9 cellular contexts compared by ENCODE assay signal in the genomic region with DNA sequence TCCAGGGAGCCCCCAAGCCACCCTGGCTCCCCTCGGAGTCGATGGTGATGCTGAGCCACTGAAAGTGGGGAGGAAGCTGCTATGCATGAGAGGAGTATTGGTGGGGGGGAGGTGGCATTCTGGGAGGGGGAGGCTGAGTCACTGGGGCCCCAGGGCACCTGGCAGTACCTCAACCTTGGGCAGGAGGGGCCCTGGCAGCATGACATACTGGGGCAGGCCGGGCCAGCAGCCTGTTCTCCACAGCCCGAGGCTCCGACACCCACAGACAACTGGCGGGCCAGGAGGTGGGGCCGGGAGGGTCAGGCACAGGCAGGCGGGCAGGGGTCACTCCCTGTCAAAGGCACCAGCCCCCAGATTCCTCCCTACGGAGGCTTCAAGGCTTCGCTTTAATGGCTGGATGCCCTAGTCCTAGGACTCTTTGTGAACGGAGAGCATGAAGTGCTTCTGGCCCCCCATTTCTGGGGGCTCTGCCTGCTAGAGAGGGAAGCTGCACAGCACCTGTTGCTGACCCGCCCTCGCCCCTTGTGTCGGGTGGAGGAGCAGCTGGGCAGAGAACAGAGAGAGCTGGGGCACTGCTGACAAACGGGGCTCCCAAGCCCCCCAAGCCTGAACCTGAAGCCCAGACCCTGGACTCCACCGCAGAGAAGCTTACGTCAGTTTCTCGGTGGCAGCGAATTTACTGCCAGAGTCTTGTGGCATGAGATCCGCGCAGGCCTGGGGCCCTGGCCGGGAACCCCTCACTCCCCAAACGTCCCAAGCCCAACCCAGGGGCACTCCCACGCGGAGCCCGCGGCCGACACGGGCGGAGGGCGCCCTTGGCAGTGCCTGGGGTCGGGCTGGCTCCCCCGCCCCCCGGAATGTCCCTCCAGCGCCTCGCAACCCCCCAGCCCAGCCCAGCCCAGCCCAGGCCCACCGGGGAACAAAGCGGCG. TPM values are rescaled to one million over a fixed set of nuclear protein-coding genes. Genes with fewer than 3 reads are reported as not detected.
A peak's percentile ranks its signal among the peaks of the same experiment; 100 is the strongest.
DNase-seq lines count a peak whose midpoint lies in the region; FAIRE-seq and TF ChIP-seq lines count a peak whose summit lies in the region.
"Had no signal": no experiment of that assay in that cellular context is flagged by ENCODE, and none has a peak within 500 bp of the region (broad histone marks: within the 10 kb centered on the region; RNA-seq: fewer than 3 reads in every experiment).

No MANE protein-coding gene starts in this region.

- peaks cover 26% of the 10 kb centered on the region for H3K4me1 Mint-ChIP-seq in type B pancreatic cell (ENCODE audit: unreplicated experiment)

- no peak overlapping the region for H3K27ac Mint-ChIP-seq in type B pancreatic cell

- H3K4me1 ChIP-seq in liver (ENCODE audit: control insufficient read depth in 4 of 4, insufficient read depth in 4 of 4, low read length in 3 of 4) = peaks cover 11 to 68% (median 55%) of the 10 kb centered on the region in 4 donors

- TF ChIP-seq CTCF in C4-2B (conservative IDR thresholded peaks at IDR 0.05) (no peak), bronchial epithelial cell (IDR thresholded peaks at IDR 0.05; ENCODE audit: insufficient read depth, low read length, severe bottlenecking) (no peak), liver (IDR thresholded peaks at IDR 0.05; ENCODE audit: low read depth, low read length, missing input control) (no peak), type B pancreatic cell (conservative IDR thresholded peaks at IDR 0.05) (no peak)

- H3K36me3 ChIP-seq in MG63 = peaks cover 54% of the 10 kb centered on the region
- H3K36me3 ChIP-seq in bronchial epithelial cell (ENCODE audit: control insufficient read depth, insufficient read depth, low read length) = peaks cover 4% of the 10 kb centered on the region
- no peaks in the 10 kb centered on the region for H3K36me3 ChIP-seq in liver (ENCODE audit: control insufficient read depth in 4 of 4, insufficient read depth in 3 of 4, low read depth in 1 of 4, low read length in 3 of 4)

- H3K27ac ChIP-seq in C4-2B (peak overlapping the region; percentile 89), liver (ENCODE audit: low read depth in 1 of 2, low read length in 2 of 2) (peak overlapping the region; percentile 63 to 88)
- H3K27ac ChIP-seq: HL-60 had no signal

- peaks cover 4% of the 10 kb centered on the region for H3K36me3 Mint-ChIP-seq in type B pancreatic cell

- no peaks in the 10 kb centered on the region for H3K27me3 Mint-ChIP-seq in type B pancreatic cell

- peak overlapping the region; percentile 86 for H3K4me3 Mint-ChIP-seq in type B pancreatic cell

- no peak for TF ChIP-seq RAD21 in liver (IDR thresholded peaks at IDR 0.05)

- no peaks in the 10 kb centered on the region for H3K9me3 ChIP-seq in MG63
- no peaks in the 10 kb centered on the region for H3K9me3 ChIP-seq in liver (ENCODE audit: control insufficient read depth in 4 of 4, low read length in 3 of 4)

- peak; percentile 77 for DNase-seq in MG63
- DNase-seq in bronchial epithelial cell (ENCODE audit: low read depth) = peak; percentile 70
- no peak for DNase-seq in type B pancreatic cell (ENCODE audit: extremely low spot score, unreplicated experiment)
- DNase-seq in T-helper 1 cell = no peak
- DNase-seq in NCI-H446 treated with DMSO at 0.1 percent for 48 hours (lab: John Stamatoyannopoulos, UW) = no peak
- no peak for DNase-seq in GM19238 (ENCODE audit: insufficient read length, low spot score)

- FAIRE-seq in bronchial epithelial cell (lab: Jason Lieb, UNC) = no peak

- H3K4me3 ChIP-seq in MG63 (peak overlapping the region; percentile 77), bronchial epithelial cell (ENCODE audit: low read depth, low read length) (peak overlapping the region; percentile 75), liver (ENCODE audit: low read depth in 1 of 3, low read length in 3 of 3) (peak overlapping the region; percentile 81 to 89 (median 84))

- peak overlapping the region; percentile 48 to 65 for H3K9ac ChIP-seq in liver (ENCODE audit: low read depth in 1 of 2, low read length in 2 of 2)

- H3K27me3 ChIP-seq in MG63 (no peaks in the 10 kb centered on the region), bronchial epithelial cell (ENCODE audit: control insufficient read depth, insufficient read depth, low read length) (no peaks in the 10 kb centered on the region), liver (ENCODE audit: control insufficient read depth in 4 of 4, insufficient read depth in 4 of 4, low read length in 3 of 4) (no peaks in the 10 kb centered on the region)

- 7% methylated on average over 39 of the region's 39 CpGs for WGBS in liver

- no peaks in the 10 kb centered on the region for H3K9me3 Mint-ChIP-seq in type B pancreatic cell

TF ChIP-seq in liver, 16 proteins besides CTCF, POLR2A, EP300 and RAD21:
- TF ChIP-seq HNF4A (conservative IDR thresholded peaks at IDR 0.05) = peak in 1 of 2 donors; percentile 32
- TF ChIP-seq RXRA (IDR thresholded peaks at IDR 0.05) = peak in 1 of 2 donors; percentile 32
- no peak for TF ChIP-seq YY1 (IDR thresholded peaks at IDR 0.05)
- TF ChIP-seq, protein P1, sequence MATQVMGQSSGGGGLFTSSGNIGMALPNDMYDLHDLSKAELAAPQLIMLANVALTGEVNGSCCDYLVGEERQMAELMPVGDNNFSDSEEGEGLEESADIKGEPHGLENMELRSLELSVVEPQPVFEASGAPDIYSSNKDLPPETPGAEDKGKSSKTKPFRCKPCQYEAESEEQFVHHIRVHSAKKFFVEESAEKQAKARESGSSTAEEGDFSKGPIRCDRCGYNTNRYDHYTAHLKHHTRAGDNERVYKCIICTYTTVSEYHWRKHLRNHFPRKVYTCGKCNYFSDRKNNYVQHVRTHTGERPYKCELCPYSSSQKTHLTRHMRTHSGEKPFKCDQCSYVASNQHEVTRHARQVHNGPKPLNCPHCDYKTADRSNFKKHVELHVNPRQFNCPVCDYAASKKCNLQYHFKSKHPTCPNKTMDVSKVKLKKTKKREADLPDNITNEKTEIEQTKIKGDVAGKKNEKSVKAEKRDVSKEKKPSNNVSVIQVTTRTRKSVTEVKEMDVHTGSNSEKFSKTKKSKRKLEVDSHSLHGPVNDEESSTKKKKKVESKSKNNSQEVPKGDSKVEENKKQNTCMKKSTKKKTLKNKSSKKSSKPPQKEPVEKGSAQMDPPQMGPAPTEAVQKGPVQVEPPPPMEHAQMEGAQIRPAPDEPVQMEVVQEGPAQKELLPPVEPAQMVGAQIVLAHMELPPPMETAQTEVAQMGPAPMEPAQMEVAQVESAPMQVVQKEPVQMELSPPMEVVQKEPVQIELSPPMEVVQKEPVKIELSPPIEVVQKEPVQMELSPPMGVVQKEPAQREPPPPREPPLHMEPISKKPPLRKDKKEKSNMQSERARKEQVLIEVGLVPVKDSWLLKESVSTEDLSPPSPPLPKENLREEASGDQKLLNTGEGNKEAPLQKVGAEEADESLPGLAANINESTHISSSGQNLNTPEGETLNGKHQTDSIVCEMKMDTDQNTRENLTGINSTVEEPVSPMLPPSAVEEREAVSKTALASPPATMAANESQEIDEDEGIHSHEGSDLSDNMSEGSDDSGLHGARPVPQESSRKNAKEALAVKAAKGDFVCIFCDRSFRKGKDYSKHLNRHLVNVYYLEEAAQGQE (IDR thresholded peaks at IDR 0.05) = peak; percentile 20

RNA-seq across cellular contexts. Expression of a gene that starts 0.8 kb away (rescaled TPM):
- 3.9 and 7.8 TPM in 2 replicates for total RNA-seq in MG63 (2014; rRNA removed; shearing (Covaris generic); ENCODE audit: low replicate concordance)
- 3.9 and 5.0 TPM in 2 replicates for total RNA-seq in bronchial epithelial cell
- 10 to 100 TPM in 1 of 2 donors, 1 to 10 TPM in 1; 5.9 to 11.4 TPM for total RNA-seq in liver
- polyA plus RNA-seq in liver = 10 to 100 TPM in 1 of 2 donors, 1 to 10 TPM in 1; 2.3 to 12.1 TPM
- 29.5 and 31.2 TPM in 2 replicates for total RNA-seq in type B pancreatic cell (ENCODE audit: low replicate concordance)

RNA-seq across cellular contexts. Expression of a gene that starts 1.8 kb away (rescaled TPM):
- total RNA-seq in MG63 (2014; rRNA removed; shearing (Covaris generic); ENCODE audit: low replicate concordance) = 34.6 and 83.8 TPM in 2 replicates
- total RNA-seq in bronchial epithelial cell (16.3 and 25.3 TPM in 2 replicates), liver (10 to 100 TPM; 10.8 to 15.1 TPM), type B pancreatic cell (ENCODE audit: low replicate concordance) (28.4 and 41.0 TPM in 2 replicates)
- 10 to 100 TPM in 1 of 2 donors, 1 to 10 TPM in 1; 9.1 to 13.9 TPM for polyA plus RNA-seq in liver

RNA-seq across cellular contexts. Expression of a gene that starts 10.9 kb away (rescaled TPM):
- total RNA-seq in MG63 (2014; rRNA removed; shearing (Covaris generic); ENCODE audit: low replicate concordance) = 0.39 and 3.9 TPM in 2 replicates
- total RNA-seq in bronchial epithelial cell (44.5 and 63.9 TPM in 2 replicates), liver (10 to 100 TPM; 23.2 to 69.6 TPM), type B pancreatic cell (ENCODE audit: low replicate concordance) (90.6 and 226 TPM in 2 replicates)
- 10 to 100 TPM; 34.9 to 42.1 TPM for polyA plus RNA-seq in liver

RNA-seq across cellular contexts. Expression of a gene that starts 58.1 kb away (rescaled TPM):
- 10.7 and 12.5 TPM in 2 replicates for total RNA-seq in MG63 (2014; rRNA removed; shearing (Covaris generic); ENCODE audit: low replicate concordance)
- total RNA-seq in bronchial epithelial cell (13.7 and 14.5 TPM in 2 replicates), liver (10 to 100 TPM; 19.2 to 31.0 TPM), type B pancreatic cell (ENCODE audit: low replicate concordance) (86.5 and 112 TPM in 2 replicates)
- 10 to 100 TPM; 15.6 to 20.9 TPM for polyA plus RNA-seq in liver

Comparison
In these comparisons a context has a peak if more than half of its experiments do, and no peak if none do; other contexts are left out.
1. DNase-seq: peak in MG63 (single experiment) and bronchial epithelial cell (single experiment); none in type B pancreatic cell (single experiment), T-helper 1 cell (0 of 5), NCI-H446 treated with DMSO at 0.1 percent for 48 hours (single experiment) and GM19238 (single experiment).
2. Peak in every context shown above with its lines, with median percentiles within 50 percentile points of each other: H3K4me3 ChIP-seq.